In genomic region chr1:222815367-222815765, GRCh38 we compare ENCODE assay signal across 8 cellular contexts. TPM values are rescaled to one million over a fixed set of nuclear protein-coding genes. Genes with fewer than 3 reads are reported as not detected.
DNase-seq lines count a peak whose midpoint lies in the region; ATAC-seq and TF ChIP-seq lines count a peak whose summit lies in the region.

No MANE protein-coding gene starts in this region.

- peak overlapping the region; percentile 79 for H2AFZ ChIP-seq in HCT116 (ENCODE audit: low read depth, low read length, poor library complexity, severe bottlenecking)

- H3K4me1 ChIP-seq in HCT116 (ENCODE audit: control insufficient read depth in 1 of 2, insufficient read depth in 2 of 2, low read length in 2 of 2) (peaks cover 20 to 44% of the 10 kb centered on the region in 2 experiments), endocrine pancreas (ENCODE audit: control insufficient read depth, insufficient read depth, low read length) (peaks cover 24% of the 10 kb centered on the region), stomach smooth muscle (ENCODE audit: control insufficient read depth, insufficient read depth, low read length) (peaks cover 14% of the 10 kb centered on the region)

- RAD21 ChIA-PET in HCT116 (lab: Charles Lee; ENCODE audit: low non-redundant PET in 1 of 2, low total read pairs in 2 of 2, uncharacterized antibody in 2 of 2, unreplicated experiment in 2 of 2) = no interaction called here

- H3K27me3 Mint-ChIP-seq in naive thymus-derived CD8-positive, alpha-beta T cell = peaks cover 0 to 3% (median 0%) of the 10 kb centered on the region in 5 donors

- CTCF ChIA-PET in AG04450 (lab: Charles Lee) (interaction anchor here (1.7 kb wide), 1 partner anchor 22 kb away, joined by 5 read pairs; no protein-coding TSS in a partner anchor), HCT116 (lab: Charles Lee) (no interaction called here)

- H3K9ac ChIP-seq in HCT116 (ENCODE audit: low read length) (peak overlapping the region; percentile 81), endocrine pancreas (ENCODE audit: control insufficient read depth, insufficient read depth, low read length) (peak overlapping the region; percentile 90), stomach smooth muscle (ENCODE audit: low read length in 2 of 2) (peak overlapping the region; percentile 95)

- TF ChIP-seq POLR2A in HCT116 (IDR thresholded peaks at IDR 0.05; ENCODE audit: borderline replicate concordance, extremely low read depth, insufficient read depth, insufficient read length) = no peak

- no peaks in the 10 kb centered on the region for H3K9me3 Mint-ChIP-seq in naive thymus-derived CD8-positive, alpha-beta T cell

- peak overlapping the region; percentile 90 to 98 (median 94) for H3K4me3 Mint-ChIP-seq in naive thymus-derived CD8-positive, alpha-beta T cell

- TF ChIP-seq RAD21 in HCT116 (IDR thresholded peaks at IDR 0.05; ENCODE audit: low read depth) = no peak

- no peaks in the 10 kb centered on the region for H3K36me3 Mint-ChIP-seq in naive thymus-derived CD8-positive, alpha-beta T cell

- no peaks in the 10 kb centered on the region for H3K9me2 ChIP-seq in HCT116 (ENCODE audit: insufficient read depth)

- H3K27me3 ChIP-seq in AG04450 (ENCODE audit: control insufficient read depth, insufficient read depth, low read length) (no peaks in the 10 kb centered on the region), HCT116 (ENCODE audit: insufficient read depth, low read length) (no peaks in the 10 kb centered on the region), endocrine pancreas (ENCODE audit: control insufficient read depth, insufficient read depth, low read length) (no peaks in the 10 kb centered on the region), stomach smooth muscle (ENCODE audit: control insufficient read depth in 1 of 2, insufficient read depth in 2 of 2, low read length in 2 of 2) (no peaks in the 10 kb centered on the region)

- no peaks in the 10 kb centered on the region for H3K36me3 ChIP-seq in HCT116 (ENCODE audit: control insufficient read depth in 1 of 2, insufficient read depth in 2 of 2, low read length in 2 of 2)
- no peaks in the 10 kb centered on the region for H3K36me3 ChIP-seq in endocrine pancreas (ENCODE audit: control insufficient read depth, insufficient read depth, low read length)
- no peaks in the 10 kb centered on the region for H3K36me3 ChIP-seq in stomach smooth muscle (ENCODE audit: control insufficient read depth in 2 of 2, insufficient read depth in 2 of 2, low read length in 2 of 2)

- H3K4me3 ChIP-seq in AG04450 (ENCODE audit: low read depth, low read length) (peak overlapping the region; percentile 74), HCT116 (replicated peaks in 1 of 2; ENCODE audit: low read depth in 1 of 2, low read length in 2 of 2) (peak overlapping the region; percentile 89 to 94), endocrine pancreas (ENCODE audit: control insufficient read depth, insufficient read depth, low read length) (peak overlapping the region; percentile 90), stomach smooth muscle (ENCODE audit: low read length in 2 of 2) (peak overlapping the region; percentile 77 to 94)

- H3K4me1 Mint-ChIP-seq in naive thymus-derived CD8-positive, alpha-beta T cell = peaks cover 21 to 44% (median 37%) of the 10 kb centered on the region in 4 donors

- POLR2A ChIA-PET in AG04450 (lab: Yijun Ruan, JAX) = no interaction called here
- POLR2A ChIA-PET in HCT116 (lab: Charles Lee) = no interaction called here
- POLR2A ChIA-PET in naive thymus-derived CD8-positive, alpha-beta T cell (lab: Charles Lee) = interaction anchor here (0.8 to 1.1 kb wide), 2 partner anchors 85 to 102 kb away, joined by 3 read pairs; no protein-coding TSS in a partner anchor

- DNase-seq in AG04450 (ENCODE audit: low read depth, low spot score) = no peak
- no peak for DNase-seq in HCT116 (ENCODE audit: low read depth, low spot score)
- peak; percentile 56 for DNase-seq in activated CD4-positive, alpha-beta T cell treated with anti-CD3 and anti-CD28 coated beads for 1 hour
- DNase-seq in naive thymus-derived CD8-positive, alpha-beta T cell = peak in 6 of 10 donors; percentile 9 to 66 (median 21)
- no peak for DNase-seq in 8988T

- H3K4me2 ChIP-seq in HCT116 (ENCODE audit: low read length) = peak overlapping the region; percentile 75

- intact Hi-C loops in HCT116 (cut with micrococcal nuclease) = no loop called here

- TF ChIP-seq CTCF in AG04450 (IDR thresholded peaks at IDR 0.05; ENCODE audit: low read depth, low read length) (no peak), HCT116 (IDR thresholded peaks at IDR 0.05 in 2 of 3, conservative IDR thresholded peaks at IDR 0.05 in 1 of 3; ENCODE audit: borderline replicate concordance in 1 of 3, insufficient read depth in 1 of 3, low read depth in 2 of 3, low read length in 2 of 3) (no peak)

- H3K27ac ChIP-seq in AG04450 (ENCODE audit: low read depth, low read length) = peak overlapping the region; percentile 79
- H3K27ac ChIP-seq in HCT116 (ENCODE audit: low read depth, low read length) = peak overlapping the region; percentile 84
- peak overlapping the region; percentile 94 for H3K27ac ChIP-seq in stomach smooth muscle (ENCODE audit: low read length)

- H3K79me2 ChIP-seq in HCT116 (ENCODE audit: insufficient read depth, low read length) = peaks cover 41% of the 10 kb centered on the region

- BruUV-seq in HCT116 (replicated peaks; lab: Mats Ljungman, UMichigan) = TSS peak; percentile 65

- H4K20me1 ChIP-seq in HCT116 (ENCODE audit: insufficient read depth) = no peaks in the 10 kb centered on the region

- peak; percentile 58 for ATAC-seq in HCT116
- no peak for ATAC-seq in naive thymus-derived CD8-positive, alpha-beta T cell
- no peak for ATAC-seq in HG03039 (IDR thresholded peaks at IDR 0.05; ENCODE audit: unreplicated experiment)

- H3K9me3 ChIP-seq in AG04450 (ENCODE audit: control insufficient read depth, insufficient read depth, low read length) (no peaks in the 10 kb centered on the region), HCT116 (ENCODE audit: control insufficient read depth in 1 of 2, insufficient read depth in 1 of 2, low read depth in 1 of 2, low read length in 2 of 2) (no peaks in the 10 kb centered on the region), endocrine pancreas (ENCODE audit: control insufficient read depth, low read length) (no peaks in the 10 kb centered on the region), stomach smooth muscle (ENCODE audit: control insufficient read depth in 2 of 2, low read length in 2 of 2) (no peaks in the 10 kb centered on the region)

- peak overlapping the region; percentile 82 to 95 (median 90) for H3K27ac Mint-ChIP-seq in naive thymus-derived CD8-positive, alpha-beta T cell

TF ChIP-seq in HCT116, 20 proteins besides CTCF, POLR2A, EP300 and RAD21 (continues in another document):
- TF ChIP-seq CBX3 (IDR thresholded peaks at IDR 0.05; ENCODE audit: low read depth) (no peak), SRF (IDR thresholded peaks at IDR 0.05; ENCODE audit: low read depth) (no peak), JUND (IDR thresholded peaks at IDR 0.05) (no peak), EGR1 (IDR thresholded peaks at IDR 0.05; ENCODE audit: low read depth) (no peak), SIN3A (IDR thresholded peaks at IDR 0.05; ENCODE audit: low read depth) (no peak), ZFX (IDR thresholded peaks at IDR 0.05) (no peak), ZNF274 (IDR thresholded peaks at IDR 0.05; ENCODE audit: low read depth, low read length) (no peak), TCF7L2 (IDR thresholded peaks at IDR 0.05; ENCODE audit: borderline replicate concordance, extremely low read depth, insufficient read depth, insufficient read length) (no peak), ATF3 (IDR thresholded peaks at IDR 0.05) (no peak), SP1 (IDR thresholded peaks at IDR 0.05; ENCODE audit: low read depth) (no peak), FOSL1 (IDR thresholded peaks at IDR 0.05; ENCODE audit: low read depth) (no peak), YY1 (IDR thresholded peaks at IDR 0.05; ENCODE audit: extremely low read depth, insufficient replicate concordance, low read depth, low read length) (no peak), POLR2AphosphoS5 (IDR thresholded peaks at IDR 0.05; ENCODE audit: low read depth, low read length) (no peak), CEBPB (IDR thresholded peaks at IDR 0.05; ENCODE audit: low read depth) (no peak), ELF1 (IDR thresholded peaks at IDR 0.05; ENCODE audit: borderline replicate concordance, low read depth) (no peak), EZH2phosphoT487 (IDR thresholded peaks at IDR 0.05; ENCODE audit: borderline replicate concordance) (no peak)

RNA-seq across cellular contexts. Expression of gene DISP1, which starts 0.5 kb away (rescaled TPM):
- 5.3 and 6.2 TPM in 2 replicates for polyA plus RNA-seq in AG04450 (2011; rRNA removed)
- polyA minus RNA-seq in AG04450 (2011; rRNA and poly(A)+ RNA removed) = 12.7 and 17.4 TPM in 2 replicates
- total RNA-seq in HCT116 (2021; ENCODE audit: unreplicated experiment) = 4.2 TPM
- 2.4 and 2.8 TPM in 2 replicates for polyA plus RNA-seq in HCT116 (2012)
- total RNA-seq in naive thymus-derived CD8-positive, alpha-beta T cell = 1 to 10 TPM; 5.4 to 6.9 TPM
- 1 to 10 TPM; 1.5 to 3.4 (median 2.7) TPM for polyA plus RNA-seq in naive thymus-derived CD8-positive, alpha-beta T cell

Comparison
In these comparisons a context has a peak if more than half of its experiments do, and no peak if none do; other contexts are left out.
1. DNase-seq: peak in activated CD4-positive, alpha-beta T cell treated with anti-CD3 and anti-CD28 coated beads for 1 hour (single experiment) and naive thymus-derived CD8-positive, alpha-beta T cell (6 of 10); none in AG04450 (single experiment), HCT116 (single experiment) and 8988T (single experiment).
2. Peak in every context shown above with its lines, with median percentiles within 50 percentile points of each other: H3K27ac ChIP-seq, H3K4me3 ChIP-seq and H3K9ac ChIP-seq.